11 cellular contexts compared by ENCODE assay signal in the genomic region with DNA sequence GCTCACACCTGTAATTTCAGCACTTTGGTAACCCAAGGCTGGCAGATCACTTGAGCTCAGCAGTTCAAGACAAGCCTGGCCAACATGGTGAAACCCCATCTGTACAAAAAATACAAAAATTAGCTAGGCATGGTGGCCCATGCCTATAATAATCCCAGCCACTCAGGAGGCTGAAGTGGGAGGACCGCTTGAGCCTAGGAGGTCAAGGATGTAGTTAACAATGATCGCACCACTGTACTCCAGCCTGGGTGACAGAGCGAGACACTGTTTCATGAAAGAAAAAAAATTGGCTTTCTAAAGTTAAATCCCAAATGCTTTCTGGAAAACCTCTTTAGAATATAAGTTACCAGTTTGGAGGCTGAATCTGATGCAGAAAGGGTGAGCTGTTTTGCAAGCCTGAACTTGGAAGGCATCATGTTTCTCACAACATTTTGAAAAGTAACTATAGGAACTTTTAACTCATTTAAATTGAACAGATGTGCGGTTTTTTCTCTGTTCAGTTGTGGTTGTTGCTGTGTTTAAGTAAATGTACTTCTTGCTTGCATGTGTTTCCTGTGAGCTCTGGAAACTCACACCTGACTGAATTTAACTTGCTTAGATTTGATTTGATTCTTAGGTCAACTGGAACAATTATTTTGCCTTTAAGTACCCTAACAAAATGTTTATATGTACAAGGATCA. TPM values are rescaled to one million over a fixed set of nuclear protein-coding genes. Genes with fewer than 3 reads are reported as not detected.
DNase-seq lines count a peak whose midpoint lies in the region; ATAC-seq and TF ChIP-seq lines count a peak whose summit lies in the region.
"Had no signal": no experiment of that assay in that cellular context is flagged by ENCODE, and none has a peak within 500 bp of the region (broad histone marks: within the 10 kb centered on the region; RNA-seq: fewer than 3 reads in every experiment).

No MANE protein-coding gene starts in this region.

- peak; percentile 61 to 62 for ATAC-seq in CD4-positive, CD25-positive, alpha-beta regulatory T cell (ENCODE audit: low read depth in 2 of 2)
- ATAC-seq in GM19035 (IDR thresholded peaks at IDR 0.05; ENCODE audit: unreplicated experiment) (peak; percentile 56), HG03060 (IDR thresholded peaks at IDR 0.05; ENCODE audit: low read depth, unreplicated experiment) (peak; percentile 57), GM18519 (IDR thresholded peaks at IDR 0.05; ENCODE audit: low FRiP score, unreplicated experiment) (no peak)
- ATAC-seq in activated CD8-positive, alpha-beta T cell treated with anti-CD3 and anti-CD28 coated beads, Interleukin-2, amount 10 ng/mL, durations not matched to agents 7 days and 5 days = peak; percentile 79
- ATAC-seq: left colon had no signal

- H3K4me1 Mint-ChIP-seq in CD4-positive, CD25-positive, alpha-beta regulatory T cell = peaks cover 14 to 64% (median 30%) of the 10 kb centered on the region in 4 donors
- peaks cover 72% of the 10 kb centered on the region for H3K4me1 Mint-ChIP-seq in activated CD8-positive, alpha-beta T cell treated with anti-CD3 and anti-CD28 coated beads, Interleukin-2, amount 10 ng/mL, durations not matched to agents 7 days and 5 days (ENCODE audit: low read depth)

- no peaks in the 10 kb centered on the region for H3K36me3 Mint-ChIP-seq in CD4-positive, CD25-positive, alpha-beta regulatory T cell
- H3K36me3 Mint-ChIP-seq in activated CD8-positive, alpha-beta T cell treated with anti-CD3 and anti-CD28 coated beads, Interleukin-2, amount 10 ng/mL, durations not matched to agents 7 days and 5 days (ENCODE audit: low read depth) = peaks cover 11% of the 10 kb centered on the region

- DNase-seq in CD4-positive, CD25-positive, alpha-beta regulatory T cell = peak in 2 of 3 donors; percentile 69 to 76
- peak; percentile 54 for DNase-seq in activated CD8-positive, alpha-beta T cell treated with anti-CD3 and anti-CD28 coated beads, Interleukin-2, amount 10 ng/mL, durations not matched to agents 7 days and 5 days
- DNase-seq in SW 1271 (lab: John Stamatoyannopoulos, UW) = no peak
- no peak for DNase-seq in adrenal gland
- no peak for DNase-seq in NCI-H748 (lab: John Stamatoyannopoulos, UW; ENCODE audit: unreplicated experiment)
- DNase-seq: left colon, NCI-H524 had no signal

- POLR2A ChIA-PET in activated CD8-positive, alpha-beta T cell treated with anti-CD3 and anti-CD28 coated beads, Interleukin-2, amount 10 ng/mL, durations not matched to agents 7 days and 5 days (lab: Charles Lee) = interaction anchor here (0.6 to 1.2 kb wide), 5 partner anchors 25 to 114 kb away, joined by 3 to 6 read pairs (median 3); partner anchors contain the start of gene TMEM131L

- no peaks in the 10 kb centered on the region for H3K9me3 ChIP-seq in CD4-positive, CD25-positive, alpha-beta regulatory T cell (ENCODE audit: control insufficient read depth in 2 of 2, low read length in 2 of 2)
- H3K9me3 ChIP-seq in adrenal gland (replicated peaks in 1 of 3) = no peaks in the 10 kb centered on the region

- peak overlapping the region; percentile 53 for H3K4me3 ChIP-seq in CD4-positive, CD25-positive, alpha-beta regulatory T cell (ENCODE audit: low read depth, low read length)
- no peak overlapping the region for H3K4me3 ChIP-seq in adrenal gland

- no peak for TF ChIP-seq CTCF in adrenal gland (IDR thresholded peaks at IDR 0.05)

- no peaks in the 10 kb centered on the region for H3K9me3 Mint-ChIP-seq in CD4-positive, CD25-positive, alpha-beta regulatory T cell
- H3K9me3 Mint-ChIP-seq in activated CD8-positive, alpha-beta T cell treated with anti-CD3 and anti-CD28 coated beads, Interleukin-2, amount 10 ng/mL, durations not matched to agents 7 days and 5 days (ENCODE audit: insufficient read depth) = peaks cover 2% of the 10 kb centered on the region

- intact Hi-C loops in adrenal gland (cut with DNase I) = no loop called here

- H3K27ac ChIP-seq in CD4-positive, CD25-positive, alpha-beta regulatory T cell (ENCODE audit: insufficient read depth, low read length, poor library complexity, severe bottlenecking) = peak overlapping the region; percentile 6
- H3K27ac ChIP-seq in adrenal gland = no peak overlapping the region

- H3K4me3 Mint-ChIP-seq in CD4-positive, CD25-positive, alpha-beta regulatory T cell = peak overlapping the region in 3 of 4 donors; percentile 53 to 71 (median 59)
- peak overlapping the region; percentile 55 for H3K4me3 Mint-ChIP-seq in activated CD8-positive, alpha-beta T cell treated with anti-CD3 and anti-CD28 coated beads, Interleukin-2, amount 10 ng/mL, durations not matched to agents 7 days and 5 days

- H3K27me3 Mint-ChIP-seq in CD4-positive, CD25-positive, alpha-beta regulatory T cell = no peaks in the 10 kb centered on the region
- no peaks in the 10 kb centered on the region for H3K27me3 Mint-ChIP-seq in activated CD8-positive, alpha-beta T cell treated with anti-CD3 and anti-CD28 coated beads, Interleukin-2, amount 10 ng/mL, durations not matched to agents 7 days and 5 days (ENCODE audit: low read depth)
- H3K27me3 Mint-ChIP-seq: progenitor cell of endocrine pancreas had no signal

- CTCF ChIA-PET in activated CD8-positive, alpha-beta T cell treated with anti-CD3 and anti-CD28 coated beads, Interleukin-2, amount 10 ng/mL, durations not matched to agents 7 days and 5 days (lab: Charles Lee) = interaction anchor here (0.6 to 5.3 kb wide), 8 partner anchors 13 to 221 kb away, joined by 3 to 42 read pairs (median 4); partner anchors contain the start of gene TMEM131L

- TF ChIP-seq POLR2A in adrenal gland (IDR thresholded peaks at IDR 0.05) = no peak

- peak overlapping the region; percentile 20 to 91 (median 73) for H3K27ac Mint-ChIP-seq in CD4-positive, CD25-positive, alpha-beta regulatory T cell
- H3K27ac Mint-ChIP-seq in activated CD8-positive, alpha-beta T cell treated with anti-CD3 and anti-CD28 coated beads, Interleukin-2, amount 10 ng/mL, durations not matched to agents 7 days and 5 days = peak overlapping the region; percentile 90
- H3K27ac Mint-ChIP-seq: progenitor cell of endocrine pancreas had no signal

- H3K36me3 ChIP-seq in CD4-positive, CD25-positive, alpha-beta regulatory T cell (ENCODE audit: control insufficient read depth, insufficient read depth, low read length) = no peaks in the 10 kb centered on the region
- H3K36me3 ChIP-seq in adrenal gland (replicated peaks in 1 of 2) = no peaks in the 10 kb centered on the region

- WGBS in adrenal gland, 4 donors = 87 to 95% (median 90%) methylated on average over 4 of the region's 4 CpGs

- H3K27me3 ChIP-seq in CD4-positive, CD25-positive, alpha-beta regulatory T cell (ENCODE audit: control insufficient read depth, insufficient read depth, low read length) = no peaks in the 10 kb centered on the region
- no peaks in the 10 kb centered on the region for H3K27me3 ChIP-seq in adrenal gland

- peaks cover 26% of the 10 kb centered on the region for H3K4me1 ChIP-seq in CD4-positive, CD25-positive, alpha-beta regulatory T cell (ENCODE audit: control insufficient read depth, insufficient read depth, low read length, poor library complexity, severe bottlenecking)
- no peaks in the 10 kb centered on the region for H3K4me1 ChIP-seq in adrenal gland (replicated peaks in 1 of 2)

RNA-seq across cellular contexts. Expression of gene TMEM131L, which starts 39.8 kb away (rescaled TPM):
- 86.4 TPM for total RNA-seq in CD4-positive, CD25-positive, alpha-beta regulatory T cell
- polyA plus RNA-seq in CD4-positive, CD25-positive, alpha-beta regulatory T cell = 10 to 100 TPM; 35.5 to 48.4 (median 40.1) TPM
- total RNA-seq in activated CD8-positive, alpha-beta T cell treated with anti-CD3 and anti-CD28 coated beads, Interleukin-2, amount 10 ng/mL, durations not matched to agents 7 days and 5 days = 10 to 100 TPM; 54.9 to 58.4 TPM
- 1 to 10 TPM; 3.0 to 8.6 (median 5.3) TPM for total RNA-seq in adrenal gland
- 1 to 10 TPM; 2.5 to 3.9 (median 2.8) TPM for polyA plus RNA-seq in adrenal gland

Comparison
In these comparisons a context has a peak if more than half of its experiments do, and no peak if none do; other contexts are left out.
1. DNase-seq: peak in CD4-positive, CD25-positive, alpha-beta regulatory T cell (2 of 3) and activated CD8-positive, alpha-beta T cell treated with anti-CD3 and anti-CD28 coated beads, Interleukin-2, amount 10 ng/mL, durations not matched to agents 7 days and 5 days (single experiment); none in SW 1271 (0 of 2), adrenal gland (0 of 7) and NCI-H748 (single experiment).